In genomic region chr4:40843696-40844095, GRCh38 we compare ENCODE assay signal across 8 cellular contexts.
DNase-seq lines count a peak whose midpoint lies in the region; ATAC-seq and TF ChIP-seq lines count a peak whose summit lies in the region.

No MANE protein-coding gene starts in this region.

- peak; percentile 54 for ATAC-seq in HG02973 (IDR thresholded peaks at IDR 0.05; ENCODE audit: unreplicated experiment)
- ATAC-seq in natural killer cell treated with Interleukin-12 subunit alpha and Interleukin-12 subunit beta and Interleukin-15 and Interleukin-18, amount 100 ng/mL, for 72 hours, result peak; percentile 64 to 69
- no peak for ATAC-seq in HG02678 (IDR thresholded peaks at IDR 0.05; ENCODE audit: unreplicated experiment)

- no peak overlapping the region for H3K27ac ChIP-seq in osteoblast (ENCODE audit: low read depth, low read length)
- H3K27ac ChIP-seq in effector memory CD4-positive, alpha-beta T cell (ENCODE audit: insufficient read depth, low read length, poor library complexity, severe bottlenecking), result no peak overlapping the region

- H3K27ac Mint-ChIP-seq in activated CD4-positive, alpha-beta T cell treated with anti-CD3 and anti-CD28 coated beads, Interleukin-2, amount 10 ng/mL, durations not matched to agents 7 days and 5 days, result no peak overlapping the region
- H3K27ac Mint-ChIP-seq in natural killer cell treated with Interleukin-12 subunit alpha and Interleukin-12 subunit beta and Interleukin-15 and Interleukin-18, amount 100 ng/mL, for 72 hours, result no peak overlapping the region

- peaks cover 10% of the 10 kb centered on the region for H3K27me3 Mint-ChIP-seq in activated CD4-positive, alpha-beta T cell treated with anti-CD3 and anti-CD28 coated beads, Interleukin-2, amount 10 ng/mL, durations not matched to agents 7 days and 5 days
- H3K27me3 Mint-ChIP-seq in natural killer cell treated with Interleukin-12 subunit alpha and Interleukin-12 subunit beta and Interleukin-15 and Interleukin-18, amount 100 ng/mL, for 72 hours, result peaks cover 9 to 11% of the 10 kb centered on the region in 2 donors

- TF ChIP-seq CTCF in GM12872 (IDR thresholded peaks at IDR 0.05; ENCODE audit: insufficient read depth, low read depth, low read length) (peak; percentile 65), osteoblast (IDR thresholded peaks at IDR 0.05; ENCODE audit: extremely low read depth, low read depth, low read length) (no peak)

- CTCF ChIA-PET in activated CD4-positive, alpha-beta T cell treated with anti-CD3 and anti-CD28 coated beads, Interleukin-2, amount 10 ng/mL, durations not matched to agents 7 days and 5 days (lab: Charles Lee), result interaction anchor here (0.7 to 2.4 kb wide), 3 partner anchors 11 to 108 kb away, joined by 3 to 7 read pairs (median 4); no protein-coding TSS in a partner anchor

- H3K27me3 ChIP-seq in osteoblast (ENCODE audit: insufficient read depth, low read length), result no peaks in the 10 kb centered on the region
- H3K27me3 ChIP-seq in effector memory CD4-positive, alpha-beta T cell (replicated peaks; ENCODE audit: control insufficient read depth, insufficient read depth, low read length, poor library complexity, severe bottlenecking), result no peaks in the 10 kb centered on the region

- no peak overlapping the region for H3K4me2 ChIP-seq in osteoblast (ENCODE audit: insufficient read depth, low read length)

- no peak overlapping the region for H3K4me3 Mint-ChIP-seq in activated CD4-positive, alpha-beta T cell treated with anti-CD3 and anti-CD28 coated beads, Interleukin-2, amount 10 ng/mL, durations not matched to agents 7 days and 5 days
- H3K4me3 Mint-ChIP-seq in natural killer cell treated with Interleukin-12 subunit alpha and Interleukin-12 subunit beta and Interleukin-15 and Interleukin-18, amount 100 ng/mL, for 72 hours, result no peak overlapping the region

- no peaks in the 10 kb centered on the region for H3K36me3 Mint-ChIP-seq in activated CD4-positive, alpha-beta T cell treated with anti-CD3 and anti-CD28 coated beads, Interleukin-2, amount 10 ng/mL, durations not matched to agents 7 days and 5 days (ENCODE audit: low read depth)
- H3K36me3 Mint-ChIP-seq in natural killer cell treated with Interleukin-12 subunit alpha and Interleukin-12 subunit beta and Interleukin-15 and Interleukin-18, amount 100 ng/mL, for 72 hours, result no peaks in the 10 kb centered on the region

- H3K4me3 ChIP-seq in osteoblast (ENCODE audit: insufficient read depth, low read length), result no peak overlapping the region
- H3K4me3 ChIP-seq in effector memory CD4-positive, alpha-beta T cell (ENCODE audit: insufficient read depth, low read depth, low read length, poor library complexity, severe bottlenecking), result no peak overlapping the region

- H4K20me1 ChIP-seq in osteoblast (ENCODE audit: insufficient read depth, low read length), result peaks cover 5% of the 10 kb centered on the region

- no peaks in the 10 kb centered on the region for H3K9me3 Mint-ChIP-seq in activated CD4-positive, alpha-beta T cell treated with anti-CD3 and anti-CD28 coated beads, Interleukin-2, amount 10 ng/mL, durations not matched to agents 7 days and 5 days
- no peaks in the 10 kb centered on the region for H3K9me3 Mint-ChIP-seq in natural killer cell treated with Interleukin-12 subunit alpha and Interleukin-12 subunit beta and Interleukin-15 and Interleukin-18, amount 100 ng/mL, for 72 hours

- H3K36me3 ChIP-seq in osteoblast (ENCODE audit: insufficient read depth, low read length), result no peaks in the 10 kb centered on the region
- H3K36me3 ChIP-seq in effector memory CD4-positive, alpha-beta T cell (ENCODE audit: control insufficient read depth, insufficient read depth, low read length), result no peaks in the 10 kb centered on the region

- H3K4me1 ChIP-seq in osteoblast (ENCODE audit: insufficient read depth, low read length), result peaks cover 6% of the 10 kb centered on the region
- H3K4me1 ChIP-seq in effector memory CD4-positive, alpha-beta T cell (ENCODE audit: control insufficient read depth, insufficient read depth, low read length, poor library complexity, severe bottlenecking), result no peaks in the 10 kb centered on the region

- POLR2A ChIA-PET in activated CD4-positive, alpha-beta T cell treated with anti-CD3 and anti-CD28 coated beads, Interleukin-2, amount 10 ng/mL, durations not matched to agents 7 days and 5 days (lab: Charles Lee), result no interaction called here

- DNase-seq in activated CD4-positive, alpha-beta T cell treated with anti-CD3 and anti-CD28 coated beads, Interleukin-2, amount 10 ng/mL, durations not matched to agents 7 days and 5 days, result peak; percentile 50
- DNase-seq in natural killer cell treated with Interleukin-12 subunit alpha and Interleukin-12 subunit beta and Interleukin-15 and Interleukin-18, amount 100 ng/mL, for 72 hours (ENCODE audit: low spot score), result no peak
- no peak for DNase-seq in osteoblast (ENCODE audit: insufficient read length, low spot score, missing footprints)
- no peak for DNase-seq in foreskin melanocyte
- no peak for DNase-seq in effector memory CD4-positive, alpha-beta T cell

- no peak overlapping the region for H2AFZ ChIP-seq in osteoblast (ENCODE audit: low read length)

- peaks cover 5% of the 10 kb centered on the region for H3K4me1 Mint-ChIP-seq in activated CD4-positive, alpha-beta T cell treated with anti-CD3 and anti-CD28 coated beads, Interleukin-2, amount 10 ng/mL, durations not matched to agents 7 days and 5 days
- peaks cover 0 to 4% of the 10 kb centered on the region in 2 donors for H3K4me1 Mint-ChIP-seq in natural killer cell treated with Interleukin-12 subunit alpha and Interleukin-12 subunit beta and Interleukin-15 and Interleukin-18, amount 100 ng/mL, for 72 hours (ENCODE audit: low read depth in 2 of 2)

- H3K9me3 ChIP-seq in osteoblast (ENCODE audit: low read depth, low read length), result no peaks in the 10 kb centered on the region
- no peaks in the 10 kb centered on the region for H3K9me3 ChIP-seq in effector memory CD4-positive, alpha-beta T cell (ENCODE audit: control insufficient read depth, low read length)

- no peaks in the 10 kb centered on the region for H3K79me2 ChIP-seq in osteoblast (ENCODE audit: insufficient read depth, low read length)
